In genomic region chr22:21629262-21630149, GRCh38 we compare ENCODE assay signal across 8 cellular contexts. TPM values are rescaled to one million over a fixed set of nuclear protein-coding genes. Genes with fewer than 3 reads are reported as not detected.
DNase-seq lines count a peak whose midpoint lies in the region; ATAC-seq, FAIRE-seq and TF ChIP-seq lines count a peak whose summit lies in the region.

Gene YDJC (minus strand): TSS chr22:21630022. CDS start chr22:21630014, 8 bp downstream.

- peak within 1 kb of the TSS; percentile 87 for H3K4me3 Mint-ChIP-seq in activated T-helper 17 cell treated with anti-CD3 and anti-CD28 coated beads, Interleukin-2, amount 50 U/mL, for 72 hours
- H3K4me3 Mint-ChIP-seq in nephron: peak within 1 kb of the TSS; percentile 87 to 93 (median 90)

- H3K27ac ChIP-seq in RWPE1: peak within 1 kb of the TSS; percentile 84

- no peaks in the 10 kb centered on the region for H3K9me3 Mint-ChIP-seq in activated T-helper 17 cell treated with anti-CD3 and anti-CD28 coated beads, Interleukin-2, amount 50 U/mL, for 72 hours
- H3K9me3 Mint-ChIP-seq in nephron: no peaks in the 10 kb centered on the region

- DNase-seq in ELR (ENCODE audit: low read depth): peak; percentile 94
- DNase-seq in H54 (ENCODE audit: insufficient read length, low spot score): peak; percentile 77
- peak; percentile 96 for DNase-seq in LoVo (ENCODE audit: low spot score)
- peak; percentile 81 for DNase-seq in RWPE1 (ENCODE audit: low spot score)
- peak; percentile 85 for DNase-seq in fibroblast of peridontal ligament (ENCODE audit: extremely low read depth)
- DNase-seq in stimulated activated naive CD8-positive, alpha-beta T cell treated with anti-CD3 and anti-CD28 coated beads, Interleukin-15, Interleukin-2, amounts not matched to agents 100 U/mL and 50 U/mL, for 24 hours: peak; percentile 98

- TF ChIP-seq POLR2A in H54 (IDR thresholded peaks at IDR 0.05; ENCODE audit: low read depth, low read length): peak; percentile 74

- FAIRE-seq in H54 (lab: Jason Lieb, UNC): no peak

- CTCF ChIA-PET in RWPE1 (lab: Yijun Ruan, JAX): interaction anchor here (0.6 to 1.5 kb wide), 3 partner anchors 12 to 15 kb away, joined by 3 to 6 read pairs (median 5); no protein-coding TSS in a partner anchor

- peak; percentile 89 for ATAC-seq in activated T-helper 17 cell treated with anti-CD3 and anti-CD28 coated beads, Interleukin-2, amount 50 U/mL, for 72 hours (replicated peaks)
- ATAC-seq in stimulated activated naive CD8-positive, alpha-beta T cell treated with anti-CD3 and anti-CD28 coated beads, Interleukin-15, Interleukin-2, amounts not matched to agents 100 U/mL and 50 U/mL, for 24 hours: peak; percentile 81

- POLR2A ChIA-PET in RWPE1 (lab: Yijun Ruan, JAX; ENCODE audit: low non-redundant PET): interaction anchor here (0.7 to 1.2 kb wide), 2 partner anchors 12 to 13 kb away, joined by 5 to 6 read pairs; no protein-coding TSS in a partner anchor

- H3K27ac Mint-ChIP-seq in activated T-helper 17 cell treated with anti-CD3 and anti-CD28 coated beads, Interleukin-2, amount 50 U/mL, for 72 hours: peak within 1 kb of the TSS; percentile 88
- H3K27ac Mint-ChIP-seq in nephron: peak within 1 kb of the TSS in 1 of 3 experiments; percentile 45

- H3K4me1 Mint-ChIP-seq in activated T-helper 17 cell treated with anti-CD3 and anti-CD28 coated beads, Interleukin-2, amount 50 U/mL, for 72 hours: peaks cover 23% of the 10 kb centered on the region
- H3K4me1 Mint-ChIP-seq in nephron: peaks cover 21% of the 10 kb centered on the region

- H3K27me3 Mint-ChIP-seq in activated T-helper 17 cell treated with anti-CD3 and anti-CD28 coated beads, Interleukin-2, amount 50 U/mL, for 72 hours: no peaks in the 10 kb centered on the region
- H3K27me3 Mint-ChIP-seq in nephron (ENCODE audit: low read depth): no peaks in the 10 kb centered on the region

- H3K36me3 Mint-ChIP-seq in activated T-helper 17 cell treated with anti-CD3 and anti-CD28 coated beads, Interleukin-2, amount 50 U/mL, for 72 hours (ENCODE audit: low read depth): peaks cover 37% of the 10 kb centered on the region
- H3K36me3 Mint-ChIP-seq in nephron (ENCODE audit: low read depth): peaks cover 4% of the 10 kb centered on the region

- TF ChIP-seq CTCF in RWPE1 (conservative IDR thresholded peaks at IDR 0.05; ENCODE audit: low read depth) (peak; percentile 64), nephron (IDR thresholded peaks at IDR 0.05; ENCODE audit: unreplicated experiment in 3 of 3) (peak; percentile 45 to 57 (median 49))

RNA-seq across cellular contexts. Expression of gene YDJC, which starts in this region (rescaled TPM):
- total RNA-seq in activated T-helper 17 cell treated with anti-CD3 and anti-CD28 coated beads, Interleukin-2, amount 50 U/mL, for 72 hours: 10 to 100 TPM; 28.9 to 56.6 TPM

Comparison
In these comparisons a context has a peak if more than half of its experiments do, and no peak if none do; other contexts are left out.
1. Peak in every context shown above with its lines: DNase-seq, ATAC-seq and H3K27ac ChIP-seq.